Comparison of ENCODE assay signal across 9 cellular contexts in the genomic region with DNA sequence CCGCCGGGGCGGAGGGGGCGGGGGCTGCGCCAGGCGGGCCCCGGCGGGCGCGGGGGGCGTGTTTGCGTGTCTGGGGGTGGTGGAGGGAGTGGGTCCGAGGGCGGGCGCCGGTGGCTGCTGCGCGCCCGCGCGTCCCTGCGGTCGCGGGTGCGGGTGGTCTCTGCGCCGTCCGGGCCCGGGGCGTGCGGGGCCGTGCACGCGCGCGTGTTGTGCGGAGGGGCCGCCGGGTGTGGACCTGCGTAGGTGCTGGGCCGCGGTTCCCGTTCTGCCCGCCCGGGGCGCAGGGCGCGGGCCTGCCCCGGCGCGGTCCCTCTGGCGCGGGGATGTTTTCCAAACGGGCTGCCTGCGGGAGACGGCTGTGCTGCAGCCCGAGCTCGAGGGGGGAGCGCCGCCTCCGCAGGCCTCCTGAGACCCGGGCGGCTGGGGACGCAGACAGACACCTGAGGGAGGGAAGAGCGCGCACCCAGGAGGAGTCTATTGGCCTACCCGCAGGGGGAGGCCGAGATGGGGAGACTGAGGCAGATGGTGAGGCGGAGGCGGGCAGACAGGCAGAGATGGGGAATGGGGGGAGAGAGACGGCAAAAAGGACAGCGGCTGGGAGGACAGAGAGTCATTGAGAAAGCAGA. TPM values are rescaled to one million over a fixed set of nuclear protein-coding genes. Genes with fewer than 3 reads are reported as not detected.
DNase-seq lines count a peak whose midpoint lies in the region; ATAC-seq and TF ChIP-seq lines count a peak whose summit lies in the region.
"Had no signal": no experiment of that assay in that cellular context is flagged by ENCODE, and none has a peak within 500 bp of the region (broad histone marks: within the 10 kb centered on the region; RNA-seq: fewer than 3 reads in every experiment).

No MANE protein-coding gene starts in this region.

- no peaks in the 10 kb centered on the region for H3K79me2 ChIP-seq in DND-41 (ENCODE audit: insufficient read depth, low read length)

- ATAC-seq in DND-41 (ENCODE audit: insufficient read depth, low read depth) (peak; percentile 20), GM19324 (IDR thresholded peaks at IDR 0.05; ENCODE audit: low FRiP score, unreplicated experiment) (peak; percentile 3), HG03520 (IDR thresholded peaks at IDR 0.05; ENCODE audit: unreplicated experiment) (peak; percentile 40), gastroesophageal sphincter (peak; percentile 65)

- no peak for TF ChIP-seq POLR2A in gastroesophageal sphincter (IDR thresholded peaks at IDR 0.05)

- no peaks in the 10 kb centered on the region for H4K20me1 ChIP-seq in DND-41 (ENCODE audit: insufficient read depth, low read length)

- H3K9me3 ChIP-seq in DND-41 (ENCODE audit: insufficient read depth, low read length, severe bottlenecking) (no peaks in the 10 kb centered on the region), gastroesophageal sphincter (no peaks in the 10 kb centered on the region)

- H3K4me1 ChIP-seq in DND-41 (ENCODE audit: insufficient read depth, low read length) (peaks cover 21% of the 10 kb centered on the region), gastroesophageal sphincter (peaks cover 0 to 34% (median 15%) of the 10 kb centered on the region in 3 donors)

- H3K9ac ChIP-seq in DND-41 (ENCODE audit: low read depth, low read length) = peak overlapping the region; percentile 72

- H3K27me3 Mint-ChIP-seq in osteocyte (ENCODE audit: unreplicated experiment) = no peaks in the 10 kb centered on the region

- H3K4me3 ChIP-seq in DND-41 (ENCODE audit: low read depth in 1 of 2, low read length in 2 of 2) (peak overlapping the region; percentile 78 to 91), gastroesophageal sphincter (peak overlapping the region; percentile 79 to 91)

- H3K36me3 Mint-ChIP-seq in osteocyte (ENCODE audit: unreplicated experiment) = peaks cover 2% of the 10 kb centered on the region

- TF ChIP-seq CTCF in DND-41 (IDR thresholded peaks at IDR 0.05; ENCODE audit: borderline replicate concordance, extremely low read depth, low read length, poor library complexity, severe bottlenecking) (peak; percentile 16), gastroesophageal sphincter (IDR thresholded peaks at IDR 0.05) (peak in 3 of 4 experiments; percentile 35 to 73 (median 68)), osteocyte (IDR thresholded peaks at IDR 0.05) (peak; percentile 37)

- peaks cover 4% of the 10 kb centered on the region for H3K9me3 Mint-ChIP-seq in osteocyte (ENCODE audit: unreplicated experiment)

- H3K4me2 ChIP-seq in DND-41 (ENCODE audit: insufficient read depth, low read length) = peak overlapping the region; percentile 100

- peak overlapping the region; percentile 39; the same call in 1 of the 2 replicates for H3K27ac ChIP-seq in DND-41 (ENCODE audit: low read length)
- peak overlapping the region in 3 of 4 donors; percentile 83 to 92 (median 85) for H3K27ac ChIP-seq in gastroesophageal sphincter

- peak overlapping the region; percentile 31 for H3K27ac Mint-ChIP-seq in osteocyte (ENCODE audit: unreplicated experiment)

- H3K36me3 ChIP-seq in DND-41 (ENCODE audit: insufficient read depth, low read length) = no peaks in the 10 kb centered on the region
- peaks cover 0 to 32% of the 10 kb centered on the region in 2 donors for H3K36me3 ChIP-seq in gastroesophageal sphincter

- H3K4me3 Mint-ChIP-seq in osteocyte (ENCODE audit: unreplicated experiment) = peak overlapping the region; percentile 84

- WGBS in gastroesophageal sphincter (ENCODE audit: low coverage in 1 of 2), 2 donors = 0 to 5% methylated on average over 1 to 10 of the region's 72 CpGs

- H3K27me3 ChIP-seq in DND-41 (ENCODE audit: insufficient read depth, low read length, poor library complexity) = no peaks in the 10 kb centered on the region
- H3K27me3 ChIP-seq in gastroesophageal sphincter = no peaks in the 10 kb centered on the region

- H3K4me1 Mint-ChIP-seq in osteocyte (ENCODE audit: unreplicated experiment) = peaks cover 19% of the 10 kb centered on the region

- DNase-seq in DND-41 = no peak
- DNase-seq in activated CD4-positive, alpha-beta T cell treated with anti-CD3 and anti-CD28 coated beads, Interleukin-2, amount 50 U/mL, for 1 hour = peak; percentile 46
- no peak for DNase-seq in osteocyte (ENCODE audit: extremely low spot score, unreplicated experiment)
- no peak for DNase-seq in epidermal melanocyte (ENCODE audit: insufficient read length, low spot score)
- DNase-seq in SIG-M5 treated with dmso at 0.1 percent for 504 hours (lab: John Stamatoyannopoulos, UW; ENCODE audit: unreplicated experiment) = no peak

- no peak for TF ChIP-seq EP300 in gastroesophageal sphincter (IDR thresholded peaks at IDR 0.05)

- H2AFZ ChIP-seq in DND-41 (ENCODE audit: low read depth, low read length) = peak overlapping the region; percentile 61

RNA-seq across cellular contexts. Expression of a gene that starts 0.4 kb away (rescaled TPM):
- total RNA-seq in gastroesophageal sphincter = 10 to 100 TPM; 20.5 to 43.9 (median 29.9) TPM
- total RNA-seq in osteocyte = 11.9 and 13.6 TPM in 2 replicates

RNA-seq across cellular contexts. Expression of a gene that starts 13.1 kb away (rescaled TPM):
- total RNA-seq in gastroesophageal sphincter (10 to 100 TPM; 11.5 to 35.3 (median 22.4) TPM), osteocyte (32.9 and 41.0 TPM in 2 replicates)

RNA-seq across cellular contexts. Expression of a gene that starts 28.5 kb away (rescaled TPM):
- total RNA-seq in gastroesophageal sphincter = 10 to 100 TPM; 36.3 to 48.1 (median 45.6) TPM
- total RNA-seq in osteocyte = 42.1 and 45.4 TPM in 2 replicates

RNA-seq across cellular contexts. Expression of a gene that starts 43.3 kb away (rescaled TPM):
- total RNA-seq in gastroesophageal sphincter (10 to 100 TPM; 49.2 to 95.1 (median 82.9) TPM), osteocyte (44.1 and 51.1 TPM in 2 replicates)

RNA-seq across cellular contexts. Expression of a gene that starts 46.3 kb away (rescaled TPM):
- total RNA-seq in gastroesophageal sphincter = 1 to 10 TPM in 1 of 4 donors, under 1 TPM in 2, not detected in 1; 0.27 to 2.6 (median 0.93) TPM
- 0.11 and 0.18 TPM in 2 replicates for total RNA-seq in osteocyte
- total RNA-seq: dermis microvascular lymphatic vessel endothelial cell had no signal

Comparison
In these comparisons a context has a peak if more than half of its experiments do, and no peak if none do; other contexts are left out.
1. ATAC-seq: peak in every context shown above with its lines; median percentile 65 in gastroesophageal sphincter; 40 in HG03520; 20 in DND-41; 3 in GM19324.
2. CTCF ChIP-seq: peak in every context shown above with its lines; median percentile 68 in gastroesophageal sphincter; 37 in osteocyte; 16 in DND-41.